In genomic region chr2:149587220-149587949, GRCh38 we compare ENCODE assay signal across 8 cellular contexts. TPM values are rescaled to one million over a fixed set of nuclear protein-coding genes. Genes with fewer than 3 reads are reported as not detected.
DNase-seq lines count a peak whose midpoint lies in the region; ATAC-seq and TF ChIP-seq lines count a peak whose summit lies in the region.

MMADHC (minus strand) TSS chr2:149587775; CDS start chr2:149587097, 678 bp downstream.

- H3K9ac ChIP-seq in muscle layer of colon (ENCODE audit: low read length), result peak within 1 kb of the TSS; percentile 97

- peak within 1 kb of the TSS; percentile 87 to 98 for H3K4me3 ChIP-seq in esophagus (ENCODE audit: low read depth in 1 of 2, low read length in 2 of 2)
- peak within 1 kb of the TSS; percentile 94 to 99 for H3K4me3 ChIP-seq in muscle layer of colon (ENCODE audit: low read depth in 1 of 2, low read length in 2 of 2)

- 0% methylated on average over 45 of the region's 45 CpGs for WGBS in esophagus, 2 donors

- H3K9me3 Mint-ChIP-seq in activated T-cell treated with anti-CD3 and anti-CD28 coated beads, Interleukin-2, amount 50 U/mL, for 24 hours, result no peaks in the 10 kb centered on the region

- H3K27ac ChIP-seq in esophagus (ENCODE audit: low read depth in 2 of 2, low read length in 1 of 2) (peak within 1 kb of the TSS; percentile 95 to 98), muscle layer of colon (ENCODE audit: low read depth, low read length) (peak within 1 kb of the TSS; percentile 93)

- H3K4me1 Mint-ChIP-seq in activated T-cell treated with anti-CD3 and anti-CD28 coated beads, Interleukin-2, amount 50 U/mL, for 24 hours (ENCODE audit: low read depth), result peaks cover 41% of the 10 kb centered on the region

- H3K36me3 Mint-ChIP-seq in activated T-cell treated with anti-CD3 and anti-CD28 coated beads, Interleukin-2, amount 50 U/mL, for 24 hours (ENCODE audit: low read depth), result peaks cover 50% of the 10 kb centered on the region

- ATAC-seq in GM21717 (IDR thresholded peaks at IDR 0.05; ENCODE audit: unreplicated experiment), result peak; percentile 99

- H3K4me3 Mint-ChIP-seq in activated T-cell treated with anti-CD3 and anti-CD28 coated beads, Interleukin-2, amount 50 U/mL, for 24 hours, result peak within 1 kb of the TSS; percentile 98

- in situ Hi-C loops in KBM-7 (cut with MboI; ENCODE audit: low pct_unique_long_range_greater_than_20kb, low sequenced_read_pairs), result loop anchor here (25.0 kb wide), 1 partner anchor 1650 kb away; no protein-coding TSS in a partner anchor

- peaks cover 15% of the 10 kb centered on the region for H3K27me3 Mint-ChIP-seq in activated T-cell treated with anti-CD3 and anti-CD28 coated beads, Interleukin-2, amount 50 U/mL, for 24 hours

- peaks cover 0 to 2% of the 10 kb centered on the region in 2 donors for H3K36me3 ChIP-seq in esophagus (ENCODE audit: control insufficient read depth in 2 of 2, insufficient read depth in 2 of 2, low read length in 1 of 2)
- H3K36me3 ChIP-seq in muscle layer of colon (ENCODE audit: insufficient read depth, low read length), result peaks cover 7% of the 10 kb centered on the region

- DNase-seq in DMS153 treated with DMSO at 0.1 percent for 48 hours (lab: John Stamatoyannopoulos, UW; ENCODE audit: unreplicated experiment) (peak; percentile 91), KBM-7 (peak; percentile 93)
- peak; percentile 92 for DNase-seq in activated T-cell treated with anti-CD3 and anti-CD28 coated beads, Interleukin-2, amount 50 U/mL, for 24 hours
- DNase-seq in stimulated activated CD8-positive, alpha-beta memory T cell treated with anti-CD3 and anti-CD28 coated beads, Interleukin-7, amount 100 ng/mL, for 24 hours (ENCODE audit: low read depth), result peak; percentile 85

- H3K9me3 ChIP-seq in esophagus (ENCODE audit: control insufficient read depth in 2 of 2, insufficient read depth in 1 of 2, low read depth in 1 of 2, low read length in 1 of 2) (no peaks in the 10 kb centered on the region), muscle layer of colon (ENCODE audit: low read length) (no peaks in the 10 kb centered on the region)

- no peaks in the 10 kb centered on the region for H3K27me3 ChIP-seq in esophagus (ENCODE audit: control insufficient read depth in 1 of 2, insufficient read depth in 2 of 2, low read length in 2 of 2)
- no peaks in the 10 kb centered on the region for H3K27me3 ChIP-seq in muscle layer of colon (ENCODE audit: control insufficient read depth in 1 of 2, insufficient read depth in 2 of 2, low read length in 2 of 2)

- H3K4me1 ChIP-seq in esophagus (ENCODE audit: control insufficient read depth in 2 of 2, insufficient read depth in 2 of 2, low read length in 1 of 2) (peaks cover 0 to 2% of the 10 kb centered on the region in 2 donors), muscle layer of colon (ENCODE audit: insufficient read depth, low read length) (peaks cover 33% of the 10 kb centered on the region)

- H3K27ac Mint-ChIP-seq in activated T-cell treated with anti-CD3 and anti-CD28 coated beads, Interleukin-2, amount 50 U/mL, for 24 hours, result peak within 1 kb of the TSS; percentile 99

TF ChIP-seq in PFSK-1, 5 proteins besides CTCF, POLR2A, EP300 and RAD21:
- peak; percentile 35 for TF ChIP-seq FOXP2 (optimal IDR thresholded peaks at IDR 0.05; ENCODE audit: borderline replicate concordance, extremely low read depth, extremely low read length, insufficient read depth)
- TF ChIP-seq TAF1 (IDR thresholded peaks at IDR 0.05; ENCODE audit: borderline replicate concordance, insufficient read depth, low read length), result peak; percentile 98
- peak; percentile 41 to 45; a peak in 2 of 4 replicates for TF ChIP-seq REST (IDR thresholded peaks at IDR 0.05; ENCODE audit: insufficient read depth in 1 of 2, low read depth in 2 of 2, low read length in 2 of 2)
- TF ChIP-seq SIN3A (IDR thresholded peaks at IDR 0.05; ENCODE audit: borderline replicate concordance, insufficient read depth, low read length), result no peak
- peak; percentile 97 for TF ChIP-seq POLR2AphosphoS5 (IDR thresholded peaks at IDR 0.05; ENCODE audit: low read depth, low read length)
TF ChIP-seq in PFSK-1: peak in this region for 4.

RNA-seq across cellular contexts. Expression of gene MMADHC, which starts in this region (rescaled TPM):
- polyA plus RNA-seq in PFSK-1 (2012; ENCODE audit: insufficient read length, low read depth), result 59.5 TPM
- 10 to 100 TPM; 41.0 to 89.3 TPM for polyA plus RNA-seq in esophagus

Comparison
In these comparisons a context has a peak if more than half of its experiments do, and no peak if none do; other contexts are left out.
1. Peak in every context shown above with its lines: DNase-seq, ATAC-seq, H3K4me3 ChIP-seq and H3K27ac ChIP-seq.